8 cellular contexts compared by ENCODE assay signal in the genomic region with DNA sequence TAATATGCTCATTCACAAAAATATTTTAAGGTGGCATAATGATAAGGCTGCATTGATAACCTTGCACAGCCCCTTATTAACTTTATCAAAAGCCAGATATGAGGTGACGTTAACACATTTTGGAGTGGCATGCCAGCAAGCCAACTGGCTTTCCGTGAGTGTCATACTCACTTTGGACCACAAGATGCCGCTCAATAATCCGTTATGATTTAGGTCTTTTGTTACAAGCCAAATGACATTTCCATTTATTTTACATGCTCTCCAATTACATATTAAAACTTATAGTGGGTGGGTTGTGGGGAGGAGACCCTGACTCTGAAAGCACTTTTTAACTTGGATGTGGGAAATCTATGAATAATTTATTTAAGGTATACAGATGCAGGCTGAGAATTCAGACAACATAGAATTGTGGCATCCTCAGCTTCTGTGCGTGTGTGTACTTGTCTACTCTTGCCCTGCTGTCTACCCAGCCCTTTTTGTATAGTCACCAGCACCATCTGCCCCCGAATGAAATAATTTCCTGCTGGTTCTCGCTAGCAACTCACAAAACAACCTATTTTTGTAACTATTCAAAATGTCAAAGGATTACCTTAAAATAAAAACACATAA.
A peak's percentile ranks its signal among the peaks of the same experiment; 100 is the strongest.
DNase-seq lines count a peak whose midpoint lies in the region; ATAC-seq and TF ChIP-seq lines count a peak whose summit lies in the region.

No MANE protein-coding gene starts in this region.

- WGBS in heart right ventricle, 2 donors = 17 to 23% methylated on average over 7 of the region's 7 CpGs

- TF ChIP-seq CTCF in heart right ventricle (IDR thresholded peaks at IDR 0.05) (peak; percentile 20 to 75 (median 59)), tibial artery (IDR thresholded peaks at IDR 0.05) (peak; percentile 39 to 42)

- ATAC-seq in heart right ventricle (no peak), left ventricle myocardium superior (no peak), HG03108 (IDR thresholded peaks at IDR 0.05; ENCODE audit: unreplicated experiment) (no peak)

- H3K27ac ChIP-seq in heart right ventricle (no peak overlapping the region), tibial artery (no peak overlapping the region)

- no peak overlapping the region for H3K9ac ChIP-seq in adipocyte (ENCODE audit: low read length)

- POLR2A ChIA-PET in HEK293T (lab: Yijun Ruan, JAX) = no interaction called here

- no peaks in the 10 kb centered on the region for H3K36me3 ChIP-seq in heart right ventricle
- H3K36me3 ChIP-seq in adipocyte (ENCODE audit: control insufficient read depth, insufficient read depth, low read length, severe bottlenecking) = no peaks in the 10 kb centered on the region
- H3K36me3 ChIP-seq in tibial artery = no peaks in the 10 kb centered on the region

- CTCF ChIA-PET in HEK293T (lab: Yijun Ruan, JAX) = interaction anchor here (0.9 to 1.4 kb wide), 2 partner anchors 10 to 32 kb away, joined by 3 read pairs; no protein-coding TSS in a partner anchor

- DNase-seq in heart right ventricle = peak in 1 of 2 donors; percentile 5
- no peak for DNase-seq in left ventricle myocardium superior
- DNase-seq in HEK293T (ENCODE audit: extremely low spot score) = peak; percentile 51
- peak; percentile 2 for DNase-seq in NCI-H2029 (lab: John Stamatoyannopoulos, UW)
- DNase-seq in adipocyte (ENCODE audit: low read depth) = peak; percentile 80
- peak; percentile 68 for DNase-seq in inferior parietal cortex (ENCODE audit: extremely low spot score)
- no peak for DNase-seq in tibial artery

- H3K9me3 ChIP-seq in heart right ventricle (no peaks in the 10 kb centered on the region), adipocyte (ENCODE audit: control insufficient read depth, low read length) (no peaks in the 10 kb centered on the region), tibial artery (no peaks in the 10 kb centered on the region)

- intact Hi-C loops in heart right ventricle (cut with DNase I) (loop anchor here in 1 of 10 donors (10.0 kb wide), 1 partner anchor 183 kb away; no protein-coding TSS in a partner anchor), left ventricle myocardium superior (cut with micrococcal nuclease) (no loop called here), tibial artery (cut with DNase I; ENCODE audit: low total_unique reads) (no loop called here)

- H3K27me3 ChIP-seq in heart right ventricle (peaks cover 0 to 29% (median 0%) of the 10 kb centered on the region in 7 donors), adipocyte (replicated peaks; ENCODE audit: control insufficient read depth, insufficient read depth, low read length) (peaks cover 3% of the 10 kb centered on the region), tibial artery (peaks cover 0 to 2% of the 10 kb centered on the region in 2 donors)

- H3K4me1 ChIP-seq in heart right ventricle = no peaks in the 10 kb centered on the region
- H3K4me1 ChIP-seq in adipocyte (ENCODE audit: control insufficient read depth, insufficient read depth, low read length) = no peaks in the 10 kb centered on the region
- no peaks in the 10 kb centered on the region for H3K4me1 ChIP-seq in tibial artery

- H3K4me3 ChIP-seq in heart right ventricle (no peak overlapping the region), adipocyte (ENCODE audit: low read length) (no peak overlapping the region), tibial artery (no peak overlapping the region)

TF ChIP-seq in HEK293T, 16 proteins besides CTCF, POLR2A, EP300 and RAD21:
- TF ChIP-seq, protein P1, sequence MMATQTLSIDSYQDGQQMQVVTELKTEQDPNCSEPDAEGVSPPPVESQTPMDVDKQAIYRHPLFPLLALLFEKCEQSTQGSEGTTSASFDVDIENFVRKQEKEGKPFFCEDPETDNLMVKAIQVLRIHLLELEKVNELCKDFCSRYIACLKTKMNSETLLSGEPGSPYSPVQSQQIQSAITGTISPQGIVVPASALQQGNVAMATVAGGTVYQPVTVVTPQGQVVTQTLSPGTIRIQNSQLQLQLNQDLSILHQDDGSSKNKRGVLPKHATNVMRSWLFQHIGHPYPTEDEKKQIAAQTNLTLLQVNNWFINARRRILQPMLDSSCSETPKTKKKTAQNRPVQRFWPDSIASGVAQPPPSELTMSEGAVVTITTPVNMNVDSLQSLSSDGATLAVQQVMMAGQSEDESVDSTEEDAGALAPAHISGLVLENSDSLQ (IDR thresholded peaks at IDR 0.05) = peak; percentile 87
- no peak for TF ChIP-seq L3MBTL2 (conservative IDR thresholded peaks at IDR 0.05)

Comparison
In these comparisons a context has a peak if more than half of its experiments do, and no peak if none do; other contexts are left out.
1. DNase-seq: peak in HEK293T (single experiment), NCI-H2029 (single experiment), adipocyte (single experiment) and inferior parietal cortex (single experiment); none in left ventricle myocardium superior (single experiment) and tibial artery (0 of 2).